28 cellular contexts compared by ENCODE assay signal in the genomic region with DNA sequence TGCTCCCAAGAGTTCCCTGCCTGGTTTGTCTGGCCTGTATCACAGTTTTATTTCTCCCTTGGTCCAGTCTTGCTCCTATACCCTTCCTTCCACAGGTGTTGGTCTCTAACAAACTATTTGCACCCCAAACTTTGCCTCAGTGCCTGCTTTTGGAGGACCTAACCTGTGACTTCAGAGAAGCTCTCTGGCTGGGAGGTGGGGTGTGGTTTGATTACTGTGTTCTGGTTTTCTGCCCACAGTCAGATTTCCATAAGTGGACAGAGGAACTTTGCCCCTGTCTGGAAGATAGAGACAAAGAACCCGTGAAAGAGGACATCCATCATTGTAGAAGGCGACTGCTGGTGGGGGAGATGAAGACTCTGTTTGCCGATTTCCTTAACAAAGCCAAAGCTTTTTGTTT.
"Had no signal": no experiment of that assay in that cellular context is flagged by ENCODE, and none has a peak within 500 bp of the region (broad histone marks: within the 10 kb centered on the region; RNA-seq: fewer than 3 reads in every experiment).

No MANE protein-coding gene starts in this region.

- H3K27ac ChIP-seq: suprapubic skin, testis, thoracic aorta, thyroid gland, tibial artery, tibial nerve, transverse colon, upper lobe of left lung, upper lobe of right lung, uterus, vagina had no signal

- H3K4me1 ChIP-seq: stomach, suprapubic skin, testis, thyroid gland, tibial artery, tibial nerve, upper lobe of left lung, upper lobe of right lung, uterus had no signal

- H3K9me3 ChIP-seq: stomach, suprapubic skin, testis, thoracic aorta, thyroid gland, tibial artery, tibial nerve, transverse colon, upper lobe of left lung, upper lobe of right lung, uterus, vagina had no signal

- H3K27me3 ChIP-seq: stomach, suprapubic skin, testis, thyroid gland, tibial artery, tibial nerve, transverse colon, upper lobe of left lung, upper lobe of right lung, uterus, vagina had no signal

- H3K4me1 Mint-ChIP-seq: stimulated activated effector memory CD8-positive, alpha-beta T cell treated with anti-CD3 and anti-CD28 coated beads, Interleukin-12 subunit alpha, Interleukin-12 subunit beta, amount 100 ng/mL, for 72 hours; stimulated activated memory B cell treated with anti-CD40 and anti-IgM and Interleukin-4, amounts not matched to agents 10 μg/mL and 1 μg/mL and 100 μg/mL, for 72 hours; stimulated activated naive B cell treated with anti-CD40 and anti-IgM and Interleukin-4, amounts not matched to agents 10 μg/mL and 1 μg/mL and 100 μg/mL, for 72 hours; stimulated activated naive CD8-positive, alpha-beta T cell treated with anti-CD3 and anti-CD28 coated beads, Interleukin-15, amount 100 ng/mL, for 72 hours had no signal

- H3K4me3 ChIP-seq: stomach, suprapubic skin, testis, thoracic aorta, thyroid gland, tibial artery, tibial nerve, transverse colon, upper lobe of left lung, upper lobe of right lung, uterus, vagina had no signal

- H3K36me3 Mint-ChIP-seq: stimulated activated effector memory CD8-positive, alpha-beta T cell treated with anti-CD3 and anti-CD28 coated beads, Interleukin-12 subunit alpha, Interleukin-12 subunit beta, amount 100 ng/mL, for 72 hours; stimulated activated memory B cell treated with anti-CD40 and anti-IgM and Interleukin-4, amounts not matched to agents 10 μg/mL and 1 μg/mL and 100 μg/mL, for 72 hours; stimulated activated naive B cell treated with anti-CD40 and anti-IgM and Interleukin-4, amounts not matched to agents 10 μg/mL and 1 μg/mL and 100 μg/mL, for 72 hours had no signal

- H3K27ac Mint-ChIP-seq: stimulated activated effector memory CD8-positive, alpha-beta T cell treated with anti-CD3 and anti-CD28 coated beads, Interleukin-12 subunit alpha, Interleukin-12 subunit beta, amount 100 ng/mL, for 72 hours; stimulated activated memory B cell treated with anti-CD40 and anti-IgM and Interleukin-4, amounts not matched to agents 10 μg/mL and 1 μg/mL and 100 μg/mL, for 72 hours; stimulated activated naive B cell treated with anti-CD40 and anti-IgM and Interleukin-4, amounts not matched to agents 10 μg/mL and 1 μg/mL and 100 μg/mL, for 72 hours; stimulated activated naive CD8-positive, alpha-beta T cell treated with anti-CD3 and anti-CD28 coated beads, Interleukin-15, amount 100 ng/mL, for 72 hours; stimulated activated naive CD8-positive, alpha-beta T cell treated with anti-CD3 and anti-CD28 coated beads, Interleukin-15, Interleukin-2, amounts not matched to agents 100 ng/mL and 50 ng/mL, for 24 hours; type B pancreatic cell had no signal

- H3K9me3 Mint-ChIP-seq: stimulated activated effector memory CD8-positive, alpha-beta T cell treated with anti-CD3 and anti-CD28 coated beads, Interleukin-12 subunit alpha, Interleukin-12 subunit beta, amount 100 ng/mL, for 72 hours; stimulated activated memory B cell treated with anti-CD40 and anti-IgM and Interleukin-4, amounts not matched to agents 10 μg/mL and 1 μg/mL and 100 μg/mL, for 72 hours; stimulated activated naive B cell treated with anti-CD40 and anti-IgM and Interleukin-4, amounts not matched to agents 10 μg/mL and 1 μg/mL and 100 μg/mL, for 72 hours; stimulated activated naive CD8-positive, alpha-beta T cell treated with anti-CD3 and anti-CD28 coated beads, Interleukin-15, amount 100 ng/mL, for 72 hours; stimulated activated naive CD8-positive, alpha-beta T cell treated with anti-CD3 and anti-CD28 coated beads, Interleukin-15, Interleukin-2, amounts not matched to agents 100 ng/mL and 50 ng/mL, for 24 hours; type B pancreatic cell had no signal

- DNase-seq: stimulated activated CD4-positive, alpha-beta T cell treated with anti-CD3 and anti-CD28 coated beads, Interleukin-2, amount 100 ng/mL, for 48 hours; stimulated activated CD4-positive, alpha-beta T cell treated with anti-CD3 and anti-CD28 coated beads, Interleukin-4, amount 100 ng/mL, for 1 hour; stimulated activated CD4-positive, alpha-beta T cell treated with anti-CD3 and anti-CD28 coated beads, Interleukin-4, amount 100 ng/mL, for 24 hours; stimulated activated CD4-positive, alpha-beta T cell treated with anti-CD3 and anti-CD28 coated beads, Interleukin-4, amount 100 ng/mL, for 4 hours; stimulated activated CD8-positive, alpha-beta memory T cell treated with anti-CD3 and anti-CD28 coated beads, Interleukin-4, amount 100 ng/mL, for 48 hours; stimulated activated naive B cell treated with anti-CD40 and anti-IgM and Interleukin-4, amounts not matched to agents 10 μg/mL and 1 μg/mL and 100 μg/mL, for 72 hours; stimulated activated naive CD4-positive, alpha-beta T cell; stimulated activated naive CD4-positive, alpha-beta T cell treated with Interleukin-2 at 50 U/mL for 16 hours; stimulated activated naive CD8-positive, alpha-beta T cell treated with anti-CD3 and anti-CD28 coated beads, Interleukin-15, amount 100 ng/mL, for 72 hours; stimulated activated naive CD8-positive, alpha-beta T cell treated with anti-CD3 and anti-CD28 coated beads, Interleukin-15, Interleukin-2, amounts not matched to agents 100 U/mL and 50 U/mL, for 24 hours; stomach; substantia nigra; testis; thyroid gland; tibial artery; transverse colon; trophoblast cell; upper lobe of left lung; upper lobe of right lung; uterus had no signal

- H3K36me3 ChIP-seq: stomach, suprapubic skin, thoracic aorta, thyroid gland, tibial artery, tibial nerve, transverse colon, upper lobe of left lung, upper lobe of right lung, uterus, vagina had no signal

- H3K4me3 Mint-ChIP-seq: stimulated activated effector memory CD8-positive, alpha-beta T cell treated with anti-CD3 and anti-CD28 coated beads, Interleukin-12 subunit alpha, Interleukin-12 subunit beta, amount 100 ng/mL, for 72 hours; stimulated activated memory B cell treated with anti-CD40 and anti-IgM and Interleukin-4, amounts not matched to agents 10 μg/mL and 1 μg/mL and 100 μg/mL, for 72 hours; stimulated activated naive B cell treated with anti-CD40 and anti-IgM and Interleukin-4, amounts not matched to agents 10 μg/mL and 1 μg/mL and 100 μg/mL, for 72 hours; stimulated activated naive CD8-positive, alpha-beta T cell treated with anti-CD3 and anti-CD28 coated beads, Interleukin-15, amount 100 ng/mL, for 72 hours; stimulated activated naive CD8-positive, alpha-beta T cell treated with anti-CD3 and anti-CD28 coated beads, Interleukin-15, Interleukin-2, amounts not matched to agents 100 ng/mL and 50 ng/mL, for 24 hours; type B pancreatic cell had no signal

- H3K27me3 Mint-ChIP-seq: stimulated activated memory B cell treated with anti-CD40 and anti-IgM and Interleukin-4, amounts not matched to agents 10 μg/mL and 1 μg/mL and 100 μg/mL, for 72 hours; stimulated activated naive CD8-positive, alpha-beta T cell treated with anti-CD3 and anti-CD28 coated beads, Interleukin-15, amount 100 ng/mL, for 72 hours; type B pancreatic cell had no signal
